ENCODE assay signal across 8 cellular contexts in genomic region chr2:158967731-158968395, GRCh38. TPM values are rescaled to one million over a fixed set of nuclear protein-coding genes. Genes with fewer than 3 reads are reported as not detected.
DNase-seq lines count a peak whose midpoint lies in the region; ATAC-seq and TF ChIP-seq lines count a peak whose summit lies in the region.

No MANE protein-coding gene starts in this region.

- H3K27ac ChIP-seq in IMR-90 (ENCODE audit: insufficient read depth, low read length) (peak overlapping the region; percentile 87), adrenal gland (peak overlapping the region; percentile 43 to 93 (median 73)), left ventricle myocardium inferior (replicated peaks) (peak overlapping the region; percentile 97)

- peak overlapping the region; percentile 75 for H2BK120ac ChIP-seq in IMR-90 (ENCODE audit: low read depth, low read length)

- no peak overlapping the region for H2AK5ac ChIP-seq in IMR-90 (ENCODE audit: low read depth, low read length)

- in situ Hi-C loops in IMR-90 (cut with MboI; ENCODE audit: low sequenced_read_pairs) (no loop called here), GM13977 (cut with MboI; ENCODE audit: low pct_unique_long_range_greater_than_20kb, low sequenced_read_pairs, unreplicated experiment) (no loop called here)

- H2AFZ ChIP-seq in IMR-90 (replicated peaks; ENCODE audit: low read length, poor library complexity): peak overlapping the region; percentile 92

- H3K4me2 ChIP-seq in IMR-90 (ENCODE audit: low read depth, low read length): peak overlapping the region; percentile 87

- peak overlapping the region; percentile 57; the same call in 1 of the 2 replicates for H3K14ac ChIP-seq in IMR-90 (replicated peaks; ENCODE audit: low read depth, low read length)

- TF ChIP-seq POLR2A in IMR-90 (IDR thresholded peaks at IDR 0.05; ENCODE audit: low read depth, low read length) (no peak; the same call in 1 of the 2 replicates), adrenal gland (IDR thresholded peaks at IDR 0.05) (peak in 1 of 2 donors; percentile 4)

- peak overlapping the region; percentile 6 for H2AK9ac ChIP-seq in IMR-90 (replicated peaks; ENCODE audit: low read depth, low read length, poor library complexity)

- peak overlapping the region; percentile 45; the same call in 1 of the 3 replicates for H2BK15ac ChIP-seq in IMR-90 (ENCODE audit: low read depth, low read length)

- peak; percentile 79 for DNase-seq in EL
- DNase-seq in IMR-90: peak; percentile 66
- DNase-seq in adrenal gland: peak; percentile 40 to 66 (median 54)
- peak; percentile 52 for DNase-seq in left ventricle myocardium inferior
- peak; percentile 84 for DNase-seq in pons (ENCODE audit: low spot score)
- no peak for DNase-seq in GM13977 (ENCODE audit: low spot score)

- intact Hi-C loops in IMR-90 (cut with micrococcal nuclease) (loop anchor here (1.0 to 2.0 kb wide), 3 partner anchors 63 to 235 kb away; no protein-coding TSS in a partner anchor), adrenal gland (cut with DNase I) (loop anchor here in 1 of 2 donors (10.0 kb wide), 1 partner anchor 147 kb away; no protein-coding TSS in a partner anchor), left ventricle myocardium inferior (cut with micrococcal nuclease) (no loop called here)

- WGBS in IMR-90 (ENCODE audit: extremely low coverage in 2 of 2, insufficient read length in 1 of 2), 2 experiments: 0% methylated on average over 5 of the region's 31 CpGs; no CpG with 5 or more reads in 1 of the 2 experiments
- 3 to 10% (median 4%) methylated on average over 29 to 31 of the region's 31 CpGs for WGBS in adrenal gland, 4 donors

- TF ChIP-seq RAD21 in IMR-90 (IDR thresholded peaks at IDR 0.05; ENCODE audit: low read length): no peak

- H2BK20ac ChIP-seq in IMR-90 (ENCODE audit: low read depth, low read length): peak overlapping the region; percentile 6; the same call in 1 of the 2 replicates

- H4K91ac ChIP-seq in IMR-90 (ENCODE audit: insufficient read depth, low read depth, low read length): peak overlapping the region; percentile 31; the same call in 1 of the 2 replicates

- no TSS peak for BruUV-seq in IMR-90 (replicated peaks; lab: Mats Ljungman, UMichigan)

- H3K36me3 ChIP-seq in IMR-90 (ENCODE audit: control insufficient read depth, insufficient read depth, low read length) (no peaks in the 10 kb centered on the region), adrenal gland (replicated peaks in 1 of 2) (no peaks in the 10 kb centered on the region), left ventricle myocardium inferior (no peaks in the 10 kb centered on the region)

- peaks cover 32% of the 10 kb centered on the region for H4K20me1 ChIP-seq in IMR-90 (ENCODE audit: insufficient read depth, low read length)

- POLR2A ChIA-PET in IMR-90 (lab: Charles Lee; ENCODE audit: unreplicated experiment): interaction anchor here (0.6 kb wide), 2 partner anchors 13 to 160 kb away, joined by 3 to 4 read pairs; no protein-coding TSS in a partner anchor

- peaks cover 18 to 30% of the 10 kb centered on the region in 2 experiments for H3K79me1 ChIP-seq in IMR-90 (ENCODE audit: low read depth in 1 of 2, low read length in 2 of 2)

- H3K27me3 ChIP-seq in IMR-90 (ENCODE audit: control insufficient read depth, insufficient read depth, low read length) (no peaks in the 10 kb centered on the region), adrenal gland (no peaks in the 10 kb centered on the region), left ventricle myocardium inferior (ENCODE audit: low read depth) (no peaks in the 10 kb centered on the region)

- ATAC-seq in IMR-90 (ENCODE audit: low read depth) (peak; percentile 36), GM18858 (IDR thresholded peaks at IDR 0.05; ENCODE audit: unreplicated experiment) (no peak), GM21526 (IDR thresholded peaks at IDR 0.05; ENCODE audit: low FRiP score, unreplicated experiment) (no peak)

- H3K4ac ChIP-seq in IMR-90 (ENCODE audit: low read depth, low read length): peak overlapping the region; percentile 68

- H3K9me3 ChIP-seq in IMR-90 (ENCODE audit: control insufficient read depth, insufficient read depth, low read length) (no peaks in the 10 kb centered on the region), adrenal gland (replicated peaks in 1 of 3) (no peaks in the 10 kb centered on the region), left ventricle myocardium inferior (replicated peaks) (no peaks in the 10 kb centered on the region)

- dilution Hi-C loops in IMR-90 (cut with HindIII; ENCODE audit: low sequenced_read_pairs, unreplicated experiment): no loop called here

- H3K9me1 ChIP-seq in IMR-90 (ENCODE audit: insufficient read depth, low read length): peaks cover 1% of the 10 kb centered on the region; the same call in 1 of the 2 replicates

- peak overlapping the region; percentile 76 for H3K9ac ChIP-seq in IMR-90 (ENCODE audit: low read depth, low read length)

- peak overlapping the region; percentile 86 for H3K56ac ChIP-seq in IMR-90 (ENCODE audit: extremely low read depth, insufficient read depth, low read length)

- H3K4me3 ChIP-seq in IMR-90 (ENCODE audit: insufficient read depth, low read depth, low read length) (peak overlapping the region; percentile 87), adrenal gland (peak overlapping the region; percentile 3 to 94 (median 51)), left ventricle myocardium inferior (peak overlapping the region; percentile 78)

- CTCF ChIA-PET in IMR-90 (lab: Yijun Ruan, JAX): interaction anchor here (1.3 kb wide), 1 partner anchor 29 kb away, joined by 3 read pairs; no protein-coding TSS in a partner anchor

- H3K18ac ChIP-seq in IMR-90 (ENCODE audit: low read depth, low read length): peak overlapping the region; percentile 30

- TF ChIP-seq CTCF in IMR-90 (conservative IDR thresholded peaks at IDR 0.05; ENCODE audit: low read depth, low read length): no peak
- TF ChIP-seq CTCF in adrenal gland (IDR thresholded peaks at IDR 0.05): no peak
- TF ChIP-seq CTCF in left ventricle myocardium inferior (IDR thresholded peaks at IDR 0.05; ENCODE audit: borderline replicate concordance): peak; percentile 3
- TF ChIP-seq CTCF in GM13977 (IDR thresholded peaks at IDR 0.05; ENCODE audit: extremely low read depth, insufficient read depth, missing control alignments): no peak

- peaks cover 8% of the 10 kb centered on the region for H3K4me1 ChIP-seq in IMR-90 (ENCODE audit: control insufficient read depth, insufficient read depth, low read length)
- H3K4me1 ChIP-seq in adrenal gland (replicated peaks in 1 of 2): peaks cover 9 to 40% of the 10 kb centered on the region in 2 donors
- peaks cover 77% of the 10 kb centered on the region for H3K4me1 ChIP-seq in left ventricle myocardium inferior

- peak overlapping the region; percentile 19 to 82 for H4K8ac ChIP-seq in IMR-90 (ENCODE audit: low read depth in 2 of 2, low read length in 2 of 2)

- peak overlapping the region; percentile 36 for H4K5ac ChIP-seq in IMR-90 (ENCODE audit: low read depth, low read length)

- peak overlapping the region; percentile 81 for H3K23ac ChIP-seq in IMR-90 (ENCODE audit: low read depth, low read length)

- peak overlapping the region; percentile 56 for H2BK5ac ChIP-seq in IMR-90 (ENCODE audit: low read depth, low read length, poor library complexity, severe bottlenecking)

TF ChIP-seq in IMR-90, 13 proteins besides CTCF, POLR2A, EP300 and RAD21:
- no peak for TF ChIP-seq BHLHE40 (IDR thresholded peaks at IDR 0.05; ENCODE audit: low read depth, low read length)
- TF ChIP-seq SMC3 (IDR thresholded peaks at IDR 0.05; ENCODE audit: low read depth, low read length): 0 out of 2 replicates have a peak, but pooled peaks have one; percentile 0

RNA-seq across cellular contexts. Expression of gene TANC1, which starts 0.6 kb away (rescaled TPM):
- total RNA-seq in IMR-90 (2012; rRNA removed) (12.8 and 12.9 TPM in 2 replicates), adrenal gland (10 to 100 TPM; 17.3 to 53.3 (median 29.6) TPM), left ventricle myocardium inferior (59.7 TPM)
- polyA plus RNA-seq in IMR-90 (2012; rRNA removed) (10.1 and 10.2 TPM in 2 replicates), adrenal gland (10 to 100 TPM; 18.8 to 20.4 (median 20.3) TPM)
- 3.6 and 5.0 TPM in 2 replicates for polyA plus RNA-seq in IMR-90 (2012; cell fraction: cytosol; rRNA removed)
- polyA plus RNA-seq in IMR-90 (2012; cell fraction: nucleus; rRNA removed; ENCODE audit: low replicate concordance): 27.3 and 53.0 TPM in 2 replicates
